Comparison of ENCODE assay signal across 11 cellular contexts in genomic region chr22:46377566-46378498, GRCh38. TPM values are rescaled to one million over a fixed set of nuclear protein-coding genes. Genes with fewer than 3 reads are reported as not detected.
DNase-seq lines count a peak whose midpoint lies in the region; ATAC-seq lines count a peak whose summit lies in the region.
"Had no signal": no experiment of that assay in that cellular context is flagged by ENCODE, and none has a peak within 500 bp of the region (broad histone marks: within the 10 kb centered on the region; RNA-seq: fewer than 3 reads in every experiment).

No MANE protein-coding gene starts in this region.

- peaks cover 7% of the 10 kb centered on the region for H3K9me3 ChIP-seq in SJCRH30 (replicated peaks)
- peaks cover 7% of the 10 kb centered on the region; the same call in 1 of the 2 replicates for H3K9me3 ChIP-seq in iPS-20b (ENCODE audit: insufficient read depth, low read depth, low read length)

- ATAC-seq in sciatic nerve (peak; percentile 12), HG03378 (IDR thresholded peaks at IDR 0.05; ENCODE audit: unreplicated experiment) (no peak)
- ATAC-seq: effector memory CD8-positive, alpha-beta T cell had no signal

- intact Hi-C loops in sciatic nerve (cut with DNase I): no loop called here

- H3K36me3 ChIP-seq in H7 (replicated peaks; ENCODE audit: control insufficient read depth, insufficient read depth, low read length) (no peaks in the 10 kb centered on the region), SJCRH30 (no peaks in the 10 kb centered on the region; the same call in 1 of the 2 replicates), iPS-20b (ENCODE audit: insufficient read depth, low read depth, low read length) (peaks cover 11% of the 10 kb centered on the region)
- H3K36me3 ChIP-seq: SJSA1 had no signal

- peaks cover 13% of the 10 kb centered on the region for H3K4me1 ChIP-seq in SJCRH30
- H3K4me1 ChIP-seq in iPS-20b (ENCODE audit: insufficient read depth, low read length): peaks cover 25% of the 10 kb centered on the region

- peak; percentile 93 for DNase-seq in H7
- peak; percentile 33 to 42 for DNase-seq in SJCRH30
- DNase-seq in sciatic nerve (ENCODE audit: low spot score): no peak
- no peak for DNase-seq in inferior parietal cortex (ENCODE audit: extremely low spot score)
- no peak for DNase-seq in stimulated activated CD4-positive, alpha-beta T cell treated with anti-CD3 and anti-CD28 coated beads, Interleukin-1b, Interleukin-23, amount 100 ng/mL, for 48 hours
- no peak for DNase-seq in activated gamma-delta T cell treated with Interleukin-2 at 50 U/mL for 16 hours
- DNase-seq: effector memory CD8-positive, alpha-beta T cell had no signal

- H3K4me3 ChIP-seq in H7 (ENCODE audit: insufficient read depth, low read depth, low read length) (no peak overlapping the region), SJCRH30 (no peak overlapping the region), iPS-20b (ENCODE audit: low read length) (peak overlapping the region; percentile 36; the same call in 1 of the 2 replicates)
- H3K4me3 ChIP-seq: SJSA1 had no signal

- no peaks in the 10 kb centered on the region for H3K27me3 ChIP-seq in H7 (ENCODE audit: control insufficient read depth, insufficient read depth, low read length)
- H3K27me3 ChIP-seq in SJCRH30: peaks cover 10% of the 10 kb centered on the region; the same call in 1 of the 2 replicates
- no peaks in the 10 kb centered on the region; the same call in 1 of the 2 replicates for H3K27me3 ChIP-seq in iPS-20b (ENCODE audit: insufficient read depth, low read length)
- H3K27me3 ChIP-seq: SJSA1 had no signal

- no peak overlapping the region for H3K27ac ChIP-seq in SJCRH30
- no peak overlapping the region for H3K27ac ChIP-seq in iPS-20b (ENCODE audit: low read length)
- H3K27ac ChIP-seq: KMS-11, SJSA1 had no signal

- H3K9ac ChIP-seq in iPS-20b (ENCODE audit: low read depth, low read length): peak overlapping the region; percentile 30; the same call in 1 of the 2 replicates
- H3K9ac ChIP-seq: KMS-11 had no signal

RNA-seq across cellular contexts. Expression of gene TRMU, which starts 42.3 kb away (rescaled TPM):
- total RNA-seq in H7 (2014; rRNA removed; shearing (Covaris generic)): 72.9 and 76.2 TPM in 2 replicates
- 79.9 and 94.8 TPM in 2 replicates for total RNA-seq in SJCRH30 (2014; rRNA removed; shearing (Covaris generic))
- 34.1 TPM for total RNA-seq in sciatic nerve

Comparison
In these comparisons a context has a peak if more than half of its experiments do, and no peak if none do; other contexts are left out.
1. DNase-seq: peak in H7 (single experiment) and SJCRH30 (2 of 2); none in sciatic nerve (single experiment), inferior parietal cortex (single experiment), stimulated activated CD4-positive, alpha-beta T cell treated with anti-CD3 and anti-CD28 coated beads, Interleukin-1b, Interleukin-23, amount 100 ng/mL, for 48 hours (single experiment) and activated gamma-delta T cell treated with Interleukin-2 at 50 U/mL for 16 hours (single experiment).